ENCODE assay signal across 13 cellular contexts in genomic region chr17:33142703-33143299, GRCh38.
DNase-seq lines count a peak whose midpoint lies in the region; ATAC-seq, FAIRE-seq and TF ChIP-seq lines count a peak whose summit lies in the region.
"Had no signal": no experiment of that assay in that cellular context is flagged by ENCODE, and none has a peak within 500 bp of the region (broad histone marks: within the 10 kb centered on the region; RNA-seq: fewer than 3 reads in every experiment).

No MANE protein-coding gene starts in this region.

- peaks cover 21% of the 10 kb centered on the region for H3K27me3 Mint-ChIP-seq in stimulated activated naive CD8-positive, alpha-beta T cell treated with anti-CD3 and anti-CD28 coated beads, Interleukin-15, amount 100 ng/mL, for 72 hours

- no peaks in the 10 kb centered on the region for H3K9me3 ChIP-seq in kidney (ENCODE audit: control insufficient read depth in 1 of 2, low read length in 2 of 2)
- H3K9me3 ChIP-seq: prostate gland had no signal

- H3K4me3 Mint-ChIP-seq in stimulated activated naive CD8-positive, alpha-beta T cell treated with anti-CD3 and anti-CD28 coated beads, Interleukin-15, amount 100 ng/mL, for 72 hours: no peak overlapping the region
- H3K4me3 Mint-ChIP-seq: activated naive CD8-positive, alpha-beta T cell treated with anti-CD3 and anti-CD28 coated beads, Interleukin-2, amount 10 ng/mL, durations not matched to agents 7 days and 5 days; CD4-positive, alpha-beta T cell had no signal

- peaks cover 12% of the 10 kb centered on the region for H3K27me3 ChIP-seq in foreskin keratinocyte

- H3K27ac ChIP-seq in foreskin keratinocyte: no peak overlapping the region
- no peak overlapping the region for H3K27ac ChIP-seq in kidney (ENCODE audit: low read depth in 2 of 2, low read length in 2 of 2)
- H3K27ac ChIP-seq: prostate gland had no signal

- no peak overlapping the region for H3K4me3 ChIP-seq in kidney (ENCODE audit: low read length in 2 of 2)
- H3K4me3 ChIP-seq: prostate gland had no signal

- no peak for FAIRE-seq in kidney (lab: Jason Lieb, UNC)

- H3K9me3 Mint-ChIP-seq in stimulated activated naive CD8-positive, alpha-beta T cell treated with anti-CD3 and anti-CD28 coated beads, Interleukin-15, amount 100 ng/mL, for 72 hours: no peaks in the 10 kb centered on the region
- H3K9me3 Mint-ChIP-seq: activated naive CD8-positive, alpha-beta T cell treated with anti-CD3 and anti-CD28 coated beads, Interleukin-2, amount 10 ng/mL, durations not matched to agents 7 days and 5 days had no signal

- intact Hi-C loops in kidney (cut with DNase I): no loop called here

- H3K9ac ChIP-seq in kidney (ENCODE audit: low read length in 2 of 2): no peak overlapping the region

- no peaks in the 10 kb centered on the region for H3K36me3 ChIP-seq in kidney (ENCODE audit: control insufficient read depth in 1 of 2, insufficient read depth in 2 of 2, low read length in 2 of 2)
- H3K36me3 ChIP-seq: prostate gland had no signal

- TF ChIP-seq CTCF in foreskin keratinocyte (conservative IDR thresholded peaks at IDR 0.05) (no peak), kidney (IDR thresholded peaks at IDR 0.05; ENCODE audit: borderline replicate concordance, extremely low read depth, insufficient read depth) (no peak)

- no peak for ATAC-seq in stimulated activated naive CD8-positive, alpha-beta T cell treated with anti-CD3 and anti-CD28 coated beads, Interleukin-15, Interleukin-2, amounts not matched to agents 100 U/mL and 50 U/mL, for 24 hours
- no peak for ATAC-seq in stimulated activated naive CD8-positive, alpha-beta T cell treated with anti-CD3 and anti-CD28 coated beads, Interleukin-15, amount 100 ng/mL, for 72 hours
- ATAC-seq in foreskin keratinocyte (peak; percentile 56), GM21360 (IDR thresholded peaks at IDR 0.05; ENCODE audit: unreplicated experiment) (no peak)

- H3K27ac Mint-ChIP-seq in stimulated activated naive CD8-positive, alpha-beta T cell treated with anti-CD3 and anti-CD28 coated beads, Interleukin-15, amount 100 ng/mL, for 72 hours: peak overlapping the region in 1 of 2 donors; percentile 72
- H3K27ac Mint-ChIP-seq: activated naive CD8-positive, alpha-beta T cell treated with anti-CD3 and anti-CD28 coated beads, Interleukin-2, amount 10 ng/mL, durations not matched to agents 7 days and 5 days; CD4-positive, alpha-beta T cell had no signal

- H3K4me1 ChIP-seq in foreskin keratinocyte: peaks cover 8% of the 10 kb centered on the region
- H3K4me1 ChIP-seq in kidney (ENCODE audit: control insufficient read depth in 1 of 2, insufficient read depth in 1 of 2, low read depth in 1 of 2, low read length in 2 of 2): no peaks in the 10 kb centered on the region
- H3K4me1 ChIP-seq: prostate gland had no signal

- H3K4me1 Mint-ChIP-seq in stimulated activated naive CD8-positive, alpha-beta T cell treated with anti-CD3 and anti-CD28 coated beads, Interleukin-15, amount 100 ng/mL, for 72 hours: no peaks in the 10 kb centered on the region
- H3K4me1 Mint-ChIP-seq: activated naive CD8-positive, alpha-beta T cell treated with anti-CD3 and anti-CD28 coated beads, Interleukin-2, amount 10 ng/mL, durations not matched to agents 7 days and 5 days had no signal

- DNase-seq in stimulated activated naive CD8-positive, alpha-beta T cell treated with anti-CD3 and anti-CD28 coated beads, Interleukin-15, Interleukin-2, amounts not matched to agents 100 U/mL and 50 U/mL, for 24 hours: peak; percentile 5
- DNase-seq in stimulated activated naive CD8-positive, alpha-beta T cell treated with anti-CD3 and anti-CD28 coated beads, Interleukin-15, amount 100 ng/mL, for 72 hours: no peak
- DNase-seq in RKO (ENCODE audit: low spot score): peak; percentile 33
- DNase-seq in foreskin keratinocyte: peak in 1 of 2 donors; percentile 44
- no peak for DNase-seq in NCI-H1436 treated with DMSO at 0.1 percent for 48 hours (lab: John Stamatoyannopoulos, UW)
- no peak for DNase-seq in kidney
- no peak for DNase-seq in NCI-H2227 treated with DMSO at 0.1 percent for 48 hours (lab: John Stamatoyannopoulos, UW)
- DNase-seq: activated naive CD8-positive, alpha-beta T cell treated with anti-CD3 and anti-CD28 coated beads, Interleukin-2, amount 10 ng/mL, durations not matched to agents 7 days and 5 days; CD4-positive, alpha-beta T cell; NCI-H1930; T-helper 1 cell had no signal

Comparison
In these comparisons a context has a peak if more than half of its experiments do, and no peak if none do; other contexts are left out.
1. DNase-seq: peak in stimulated activated naive CD8-positive, alpha-beta T cell treated with anti-CD3 and anti-CD28 coated beads, Interleukin-15, Interleukin-2, amounts not matched to agents 100 U/mL and 50 U/mL, for 24 hours (single experiment) and RKO (single experiment); none in stimulated activated naive CD8-positive, alpha-beta T cell treated with anti-CD3 and anti-CD28 coated beads, Interleukin-15, amount 100 ng/mL, for 72 hours (0 of 2), NCI-H1436 treated with DMSO at 0.1 percent for 48 hours (single experiment), kidney (single experiment) and NCI-H2227 treated with DMSO at 0.1 percent for 48 hours (single experiment).